Comparison of ENCODE assay signal across 28 cellular contexts in genomic region chr7:5179756-5180155, GRCh38.
"Had no signal": no experiment of that assay in that cellular context is flagged by ENCODE, and none has a peak within 500 bp of the region (broad histone marks: within the 10 kb centered on the region; RNA-seq: fewer than 3 reads in every experiment).

No MANE protein-coding gene starts in this region.

- H3K4me1 ChIP-seq: neural progenitor cell, parathyroid adenoma, psoas muscle, spleen, suprapubic skin, testis, upper lobe of right lung, uterus had no signal

- H3K27ac ChIP-seq: neural progenitor cell, ovary, parathyroid adenoma, psoas muscle, skin epidermis, spleen, suprapubic skin, testis, tibial artery, transverse colon, upper lobe of right lung, uterus had no signal

- H3K4me3 ChIP-seq: neural progenitor cell, ovary, psoas muscle, skin epidermis, smooth muscle cell, spleen, suprapubic skin, testis, tibial artery, transverse colon, upper lobe of right lung, uterus had no signal

- H3K36me3 ChIP-seq: neural progenitor cell, ovary, spleen, suprapubic skin, tibial artery, transverse colon, upper lobe of right lung, uterus had no signal

- H3K27me3 ChIP-seq: neural progenitor cell, ovary, testis, transverse colon, upper lobe of right lung, uterus had no signal

- H3K9me3 ChIP-seq: ovary, psoas muscle, suprapubic skin, testis, tibial artery, transverse colon, upper lobe of right lung, uterus had no signal

- H3K9ac ChIP-seq: neural progenitor cell, parathyroid adenoma had no signal

- DNase-seq: natural killer cell; occipital lobe; ovary; posterior cingulate gyrus; psoas muscle; right cardiac atrium; spleen; stimulated activated CD4-positive, alpha-beta T cell treated with anti-CD3 and anti-CD28 coated beads, Interleukin-12 subunit alpha, Interleukin-12 subunit beta, amount 100 ng/mL, for 4 hours; stimulated activated CD4-positive, alpha-beta T cell treated with anti-CD3 and anti-CD28 coated beads, Interleukin-1b, Interleukin-23, amount 100 ng/mL, for 48 hours; stimulated activated CD4-positive, alpha-beta T cell treated with anti-CD3 and anti-CD28 coated beads, Interleukin-4, amount 100 ng/mL, for 1 hour; stimulated activated CD4-positive, alpha-beta T cell treated with anti-CD3 and anti-CD28 coated beads, Interleukin-4, amount 100 ng/mL, for 4 hours; stimulated activated CD8-positive, alpha-beta memory T cell treated with anti-CD3 and anti-CD28 coated beads, Interleukin-4, amount 100 ng/mL, for 48 hours; stimulated activated naive CD4-positive, alpha-beta T cell; stimulated activated naive CD8-positive, alpha-beta T cell treated with anti-CD3 and anti-CD28 coated beads, Interleukin-15, amount 100 ng/mL, for 72 hours; stimulated activated naive CD8-positive, alpha-beta T cell treated with anti-CD3 and anti-CD28 coated beads, Interleukin-15, Interleukin-2, amounts not matched to agents 100 U/mL and 50 U/mL, for 24 hours; substantia nigra; testis; tibial artery; transverse colon; upper lobe of right lung; uterus had no signal

- ATAC-seq: natural killer cell; psoas muscle; right cardiac atrium; sciatic nerve; stimulated activated memory B cell treated with anti-CD40 and anti-IgM and Interleukin-4, amounts not matched to agents 10 μg/mL and 1 μg/mL and 100 μg/mL, for 72 hours; stimulated activated naive CD8-positive, alpha-beta T cell treated with anti-CD3 and anti-CD28 coated beads, Interleukin-15, amount 100 ng/mL, for 72 hours; stimulated activated naive CD8-positive, alpha-beta T cell treated with anti-CD3 and anti-CD28 coated beads, Interleukin-15, Interleukin-2, amounts not matched to agents 100 U/mL and 50 U/mL, for 24 hours; upper lobe of right lung had no signal
